In the genomic region with DNA sequence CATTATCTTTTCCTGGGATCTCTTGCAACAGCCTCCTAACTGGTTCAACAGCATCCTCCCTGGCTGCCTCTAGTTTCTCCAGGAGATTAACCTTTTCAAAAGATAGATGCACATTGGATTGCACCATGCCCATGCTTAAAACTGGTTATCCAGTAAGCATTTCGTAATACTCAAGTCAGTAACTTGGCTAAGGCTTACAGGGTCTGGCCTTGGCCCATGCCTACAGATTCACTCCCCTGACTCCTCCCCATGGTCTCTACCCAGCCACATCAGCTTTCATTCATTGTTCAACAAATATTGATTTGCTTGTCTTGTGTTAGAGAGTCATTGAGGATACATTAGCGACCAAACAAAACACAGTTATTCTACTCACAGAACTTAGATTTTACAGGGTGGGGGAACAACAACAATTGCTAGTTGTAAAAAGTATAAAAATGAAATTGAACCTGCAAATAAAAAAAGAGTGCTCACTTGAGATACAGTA, we compare ENCODE assay signal across 15 cellular contexts. TPM values are rescaled to one million over a fixed set of nuclear protein-coding genes. Genes with fewer than 3 reads are reported as not detected.
DNase-seq lines count a peak whose midpoint lies in the region; ATAC-seq and TF ChIP-seq lines count a peak whose summit lies in the region.
"Had no signal": no experiment of that assay in that cellular context is flagged by ENCODE, and none has a peak within 500 bp of the region (broad histone marks: within the 10 kb centered on the region; RNA-seq: fewer than 3 reads in every experiment).

No MANE protein-coding gene starts in this region.

- WGBS in body of pancreas, 2 donors = 91 to 97% methylated on average over 2 of the region's 2 CpGs
- 100% methylated on average over 2 of the region's 2 CpGs for WGBS in prostate gland

- no peaks in the 10 kb centered on the region for H4K20me1 ChIP-seq in PC-3 (ENCODE audit: low read length)

- H3K9me3 ChIP-seq in PC-3 (ENCODE audit: low read length) (no peaks in the 10 kb centered on the region), body of pancreas (no peaks in the 10 kb centered on the region), prostate gland (no peaks in the 10 kb centered on the region)
- H3K9me3 ChIP-seq: testis had no signal

- no TSS peak for BruUV-seq in PC-3 (replicated peaks; lab: Mats Ljungman, UMichigan)

- TF ChIP-seq POLR2A in body of pancreas (IDR thresholded peaks at IDR 0.05) (no peak), prostate gland (IDR thresholded peaks at IDR 0.05) (no peak)

- no peak overlapping the region for H2AFZ ChIP-seq in PC-3 (ENCODE audit: low read length)

- no peaks in the 10 kb centered on the region for H3K9me2 ChIP-seq in PC-3 (replicated peaks; ENCODE audit: low read length)

- peaks cover 19% of the 10 kb centered on the region for H3K4me1 ChIP-seq in PC-3 (ENCODE audit: insufficient read depth, low read length)
- peaks cover 7% of the 10 kb centered on the region for H3K4me1 ChIP-seq in body of pancreas
- no peaks in the 10 kb centered on the region for H3K4me1 ChIP-seq in prostate gland (replicated peaks)
- H3K4me1 ChIP-seq: testis had no signal

- no peak overlapping the region for H3K9ac ChIP-seq in PC-3 (ENCODE audit: low read length)

- peak overlapping the region; percentile 39 for H3K4me3 Mint-ChIP-seq in activated naive CD4-positive, alpha-beta T cell treated with anti-CD3 and anti-CD28 coated beads, Interleukin-2, amount 50 U/mL, for 24 hours
- peak overlapping the region; percentile 71 for H3K4me3 Mint-ChIP-seq in type B pancreatic cell

- H3K27ac Mint-ChIP-seq in activated naive CD4-positive, alpha-beta T cell treated with anti-CD3 and anti-CD28 coated beads, Interleukin-2, amount 50 U/mL, for 24 hours = no peak overlapping the region
- no peak overlapping the region for H3K27ac Mint-ChIP-seq in activated naive CD4-positive, alpha-beta T cell treated with anti-CD3 and anti-CD28 coated beads, Interleukin-2, amount 50 U/mL, for 72 hours
- peak overlapping the region; percentile 21 for H3K27ac Mint-ChIP-seq in type B pancreatic cell

- H3F3A ChIP-seq in PC-3 (ENCODE audit: low read length, unreplicated experiment) = no peaks in the 10 kb centered on the region

- no peak for ATAC-seq in activated naive CD4-positive, alpha-beta T cell treated with anti-CD3 and anti-CD28 coated beads, Interleukin-2, amount 50 U/mL, for 72 hours
- ATAC-seq in PC-3 (no peak), body of pancreas (no peak)
- ATAC-seq: foreskin keratinocyte, left colon had no signal

- H3K4me3 ChIP-seq in PC-3 (ENCODE audit: low read length) (no peak overlapping the region), fibroblast of pulmonary artery (replicated peaks; ENCODE audit: low read depth, low read length) (no peak overlapping the region), body of pancreas (no peak overlapping the region), prostate gland (no peak overlapping the region)
- H3K4me3 ChIP-seq: testis had no signal

- in situ Hi-C loops in GM13977 (cut with MboI; ENCODE audit: low pct_unique_long_range_greater_than_20kb, low sequenced_read_pairs, unreplicated experiment) = no loop called here

- H3K27me3 ChIP-seq in PC-3 (ENCODE audit: low read length) (no peaks in the 10 kb centered on the region), body of pancreas (no peaks in the 10 kb centered on the region), prostate gland (replicated peaks; ENCODE audit: insufficient read depth) (no peaks in the 10 kb centered on the region)
- H3K27me3 ChIP-seq: foreskin keratinocyte, testis had no signal

- DNase-seq in activated naive CD4-positive, alpha-beta T cell treated with anti-CD3 and anti-CD28 coated beads, Interleukin-2, amount 50 U/mL, for 72 hours (ENCODE audit: low spot score in 2 of 2) = no peak
- DNase-seq in PC-3 (peak; percentile 10), fibroblast of pulmonary artery (ENCODE audit: low read depth) (peak; percentile 36), type B pancreatic cell (ENCODE audit: extremely low spot score, unreplicated experiment) (no peak), body of pancreas (no peak), GM13977 (ENCODE audit: low spot score) (no peak), prostate gland (ENCODE audit: low spot score) (no peak)
- DNase-seq: central memory CD4-positive, alpha-beta T cell; foreskin keratinocyte; left colon; MM.1S; stimulated activated CD4-positive, alpha-beta T cell treated with anti-CD3 and anti-CD28 coated beads, Interleukin-2, amount 100 ng/mL, for 48 hours; testis had no signal

- H3K9me3 Mint-ChIP-seq in activated naive CD4-positive, alpha-beta T cell treated with anti-CD3 and anti-CD28 coated beads, Interleukin-2, amount 50 U/mL, for 24 hours = no peaks in the 10 kb centered on the region
- H3K9me3 Mint-ChIP-seq in activated naive CD4-positive, alpha-beta T cell treated with anti-CD3 and anti-CD28 coated beads, Interleukin-2, amount 50 U/mL, for 72 hours = no peaks in the 10 kb centered on the region
- H3K9me3 Mint-ChIP-seq in type B pancreatic cell = no peaks in the 10 kb centered on the region

- H3K36me3 ChIP-seq in PC-3 (ENCODE audit: low read depth, low read length) = no peaks in the 10 kb centered on the region
- no peaks in the 10 kb centered on the region for H3K36me3 ChIP-seq in body of pancreas (replicated peaks in 1 of 2; ENCODE audit: insufficient read depth in 1 of 2, low read depth in 2 of 2)
- H3K36me3 ChIP-seq in prostate gland = no peaks in the 10 kb centered on the region

- 0 out of 2 replicates have a peak overlapping the region, but pooled peaks have one; percentile 90 for H3K4me2 ChIP-seq in PC-3 (ENCODE audit: low read length)

- POLR2A ChIA-PET in PC-3 (lab: Charles Lee; ENCODE audit: unreplicated experiment) = no interaction called here

- intact Hi-C loops in PC-3 (cut with micrococcal nuclease) (loop anchor here (5.0 kb wide), 1 partner anchor 272 kb away; no protein-coding TSS in a partner anchor), body of pancreas (cut with DNase I) (no loop called here), prostate gland (cut with DNase I) (loop anchor here (2.0 kb wide), 1 partner anchor 55 kb away; a partner anchor contains a TSS)

- H3K27ac ChIP-seq in PC-3 (ENCODE audit: low read length) = no peak overlapping the region
- no peak overlapping the region for H3K27ac ChIP-seq in body of pancreas
- H3K27ac ChIP-seq in prostate gland = no peak overlapping the region
- H3K27ac ChIP-seq: C4-2B, foreskin keratinocyte, testis had no signal

- CTCF ChIA-PET in PC-3 (lab: Charles Lee) = no interaction called here

- H3K79me2 ChIP-seq in PC-3 (ENCODE audit: low read length) = peaks cover 32% of the 10 kb centered on the region

- TF ChIP-seq CTCF in PC-3 (conservative IDR thresholded peaks at IDR 0.05; ENCODE audit: low read depth, low read length) (no peak), fibroblast of pulmonary artery (IDR thresholded peaks at IDR 0.05; ENCODE audit: low read length, missing control alignments) (no peak), type B pancreatic cell (conservative IDR thresholded peaks at IDR 0.05) (no peak), body of pancreas (IDR thresholded peaks at IDR 0.05) (no peak), GM13977 (IDR thresholded peaks at IDR 0.05; ENCODE audit: extremely low read depth, insufficient read depth, missing control alignments) (no peak), prostate gland (IDR thresholded peaks at IDR 0.05) (no peak)

- no peaks in the 10 kb centered on the region for H3K36me3 Mint-ChIP-seq in activated naive CD4-positive, alpha-beta T cell treated with anti-CD3 and anti-CD28 coated beads, Interleukin-2, amount 50 U/mL, for 24 hours
- H3K36me3 Mint-ChIP-seq in activated naive CD4-positive, alpha-beta T cell treated with anti-CD3 and anti-CD28 coated beads, Interleukin-2, amount 50 U/mL, for 72 hours = peaks cover 14 to 18% of the 10 kb centered on the region in 2 donors
- H3K36me3 Mint-ChIP-seq in type B pancreatic cell = peaks cover 4% of the 10 kb centered on the region

- H3K4me1 Mint-ChIP-seq in activated naive CD4-positive, alpha-beta T cell treated with anti-CD3 and anti-CD28 coated beads, Interleukin-2, amount 50 U/mL, for 24 hours = peaks cover 19% of the 10 kb centered on the region
- peaks cover 28% of the 10 kb centered on the region for H3K4me1 Mint-ChIP-seq in type B pancreatic cell (ENCODE audit: unreplicated experiment)

- no peaks in the 10 kb centered on the region for H3K27me3 Mint-ChIP-seq in activated naive CD4-positive, alpha-beta T cell treated with anti-CD3 and anti-CD28 coated beads, Interleukin-2, amount 50 U/mL, for 24 hours
- H3K27me3 Mint-ChIP-seq in type B pancreatic cell = no peaks in the 10 kb centered on the region

RNA-seq across cellular contexts. Expression of a gene that starts 1.8 kb away (rescaled TPM):
- total RNA-seq in activated naive CD4-positive, alpha-beta T cell treated with anti-CD3 and anti-CD28 coated beads, Interleukin-2, amount 50 U/mL, for 72 hours = 10 to 100 TPM; 52.7 to 76.1 TPM
- total RNA-seq in PC-3 (2014; rRNA removed) = 10.8 and 12.6 TPM in 2 replicates
- total RNA-seq in type B pancreatic cell (ENCODE audit: low replicate concordance) = 21.3 and 36.9 TPM in 2 replicates
- total RNA-seq in body of pancreas = 1 to 10 TPM in 1 of 2 donors, under 1 TPM in 1; 0.99 to 2.1 TPM
- 1 to 10 TPM; 3.4 to 5.7 TPM for total RNA-seq in prostate gland

RNA-seq across cellular contexts. Expression of a gene that starts 54.6 kb away (rescaled TPM):
- 1 to 10 TPM; 4.0 to 4.4 TPM for total RNA-seq in activated naive CD4-positive, alpha-beta T cell treated with anti-CD3 and anti-CD28 coated beads, Interleukin-2, amount 50 U/mL, for 72 hours
- total RNA-seq in PC-3 (2014; rRNA removed) (2.0 and 3.9 TPM in 2 replicates), type B pancreatic cell (ENCODE audit: low replicate concordance) (32.5 and 33.5 TPM in 2 replicates), body of pancreas (1 to 10 TPM; 2.6 to 3.0 TPM), prostate gland (10 to 100 TPM in 1 of 2 donors, 1 to 10 TPM in 1; 3.1 to 16.0 TPM)

Comparison
In these comparisons a context has a peak if more than half of its experiments do, and no peak if none do; other contexts are left out.
1. DNase-seq: peak in PC-3 (single experiment) and fibroblast of pulmonary artery (single experiment); none in activated naive CD4-positive, alpha-beta T cell treated with anti-CD3 and anti-CD28 coated beads, Interleukin-2, amount 50 U/mL, for 72 hours (0 of 2), type B pancreatic cell (single experiment), body of pancreas (0 of 4), GM13977 (single experiment) and prostate gland (single experiment).